9 cellular contexts compared by ENCODE assay signal in the genomic region with DNA sequence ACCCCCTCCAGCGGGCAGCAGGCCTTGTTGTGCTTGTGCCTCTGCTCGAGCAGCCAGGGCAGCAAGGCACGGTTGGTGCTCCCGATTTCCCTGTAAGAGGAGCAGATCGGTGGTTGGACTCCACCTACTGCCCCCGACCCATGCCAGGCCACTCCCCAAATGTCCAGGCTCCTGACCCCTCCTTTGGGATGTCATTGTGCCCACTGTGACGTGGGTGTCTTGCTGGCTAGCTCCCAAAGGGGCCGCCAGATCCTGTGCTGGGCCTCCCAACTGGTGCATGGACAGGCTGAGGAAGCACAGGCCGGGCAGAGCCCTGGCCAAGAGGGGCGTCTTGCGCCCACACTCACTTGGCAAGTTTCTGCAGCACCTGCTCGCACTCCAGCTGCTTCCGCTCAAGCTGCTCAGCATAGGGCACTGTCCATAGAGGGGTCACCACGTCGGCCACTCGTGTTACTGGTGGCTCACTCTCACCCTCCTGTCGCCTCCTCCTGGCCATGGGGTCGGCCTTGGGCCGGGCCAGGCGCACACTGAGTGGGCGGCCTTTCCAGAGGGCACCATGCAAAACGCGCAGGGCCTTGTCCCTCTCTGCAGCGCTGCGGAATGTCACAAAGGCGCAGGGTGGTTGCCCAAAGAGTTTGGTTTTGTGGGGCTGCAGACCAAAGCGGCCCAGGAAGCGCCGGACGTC. TPM values are rescaled to one million over a fixed set of nuclear protein-coding genes. Genes with fewer than 3 reads are reported as not detected.
DNase-seq lines count a peak whose midpoint lies in the region; ATAC-seq, FAIRE-seq and TF ChIP-seq lines count a peak whose summit lies in the region.
"Had no signal": no experiment of that assay in that cellular context is flagged by ENCODE, and none has a peak within 500 bp of the region (broad histone marks: within the 10 kb centered on the region; RNA-seq: fewer than 3 reads in every experiment).

A gene (plus strand): TSS at position 414 of the 685 bp plus-strand sequence. CDS start 81 bp downstream, at position 495.

- H3K36me3 ChIP-seq in bronchial epithelial cell (ENCODE audit: control insufficient read depth, insufficient read depth, low read length) (peaks cover 38% of the 10 kb centered on the region), thyroid gland (peaks cover 26 to 42% of the 10 kb centered on the region in 2 donors)

- peaks cover 40% of the 10 kb centered on the region for H3K36me3 Mint-ChIP-seq in activated CD8-positive, alpha-beta memory T cell treated with anti-CD3 and anti-CD28 coated beads, Interleukin-2, amount 10 ng/mL, durations not matched to agents 7 days and 5 days

- 64 to 69% methylated on average over 29 to 30 of the region's 30 CpGs for WGBS in lower leg skin, 2 donors
- 76 to 77% methylated on average over 20 to 22 of the region's 30 CpGs for WGBS in thyroid gland, 2 donors

- H3K27ac Mint-ChIP-seq in activated CD8-positive, alpha-beta memory T cell treated with anti-CD3 and anti-CD28 coated beads, Interleukin-2, amount 10 ng/mL, durations not matched to agents 7 days and 5 days: peak within 1 kb of the TSS; percentile 91

- peak within 1 kb of the TSS; percentile 89 for H3K4me3 Mint-ChIP-seq in activated CD8-positive, alpha-beta memory T cell treated with anti-CD3 and anti-CD28 coated beads, Interleukin-2, amount 10 ng/mL, durations not matched to agents 7 days and 5 days

- H3K27me3 Mint-ChIP-seq in activated CD8-positive, alpha-beta memory T cell treated with anti-CD3 and anti-CD28 coated beads, Interleukin-2, amount 10 ng/mL, durations not matched to agents 7 days and 5 days: no peaks in the 10 kb centered on the region

- CTCF ChIA-PET in activated CD8-positive, alpha-beta memory T cell treated with anti-CD3 and anti-CD28 coated beads, Interleukin-2, amount 10 ng/mL, durations not matched to agents 7 days and 5 days (lab: Charles Lee): interaction anchor here (2.2 to 2.6 kb wide), 2 partner anchors 13 to 14 kb away, joined by 9 to 17 read pairs; no protein-coding TSS in a partner anchor

- peaks cover 67% of the 10 kb centered on the region for H3K4me1 Mint-ChIP-seq in activated CD8-positive, alpha-beta memory T cell treated with anti-CD3 and anti-CD28 coated beads, Interleukin-2, amount 10 ng/mL, durations not matched to agents 7 days and 5 days

- H3K4me3 ChIP-seq in bronchial epithelial cell (ENCODE audit: low read depth, low read length) (peak within 1 kb of the TSS; percentile 97), lower leg skin (ENCODE audit: low read depth, poor library complexity, severe bottlenecking) (peak within 1 kb of the TSS; percentile 78), thyroid gland (replicated peaks in 1 of 3) (peak within 1 kb of the TSS; percentile 62 to 73 (median 69))

- no peak for FAIRE-seq in bronchial epithelial cell (lab: Jason Lieb, UNC)
- FAIRE-seq: islet of Langerhans had no signal

- no peak for DNase-seq in activated CD8-positive, alpha-beta memory T cell treated with anti-CD3 and anti-CD28 coated beads, Interleukin-2, amount 10 ng/mL, durations not matched to agents 7 days and 5 days
- no peak for DNase-seq in activated CD8-positive, alpha-beta memory T cell treated with anti-CD3 and anti-CD28 coated beads for 24 hours
- DNase-seq in bronchial epithelial cell (ENCODE audit: low read depth) (no peak), lower leg skin (ENCODE audit: low spot score in 2 of 2) (no peak), thyroid gland (no peak), NCI-H1048 (lab: John Stamatoyannopoulos, UW) (no peak), inferior parietal cortex (ENCODE audit: extremely low spot score) (no peak)

- H3K9me3 Mint-ChIP-seq in activated CD8-positive, alpha-beta memory T cell treated with anti-CD3 and anti-CD28 coated beads, Interleukin-2, amount 10 ng/mL, durations not matched to agents 7 days and 5 days (ENCODE audit: low read depth): no peaks in the 10 kb centered on the region

- TF ChIP-seq CTCF in bronchial epithelial cell (IDR thresholded peaks at IDR 0.05; ENCODE audit: insufficient read depth, low read length, severe bottlenecking): no peak
- TF ChIP-seq CTCF in lower leg skin (IDR thresholded peaks at IDR 0.05): no peak
- TF ChIP-seq CTCF in thyroid gland (IDR thresholded peaks at IDR 0.05): no peak

- TF ChIP-seq POLR2A in lower leg skin (IDR thresholded peaks at IDR 0.05): no peak
- no peak for TF ChIP-seq POLR2A in thyroid gland (IDR thresholded peaks at IDR 0.05)

- H3K9me3 ChIP-seq in thyroid gland: no peaks in the 10 kb centered on the region

- H3K27me3 ChIP-seq in bronchial epithelial cell (ENCODE audit: control insufficient read depth, insufficient read depth, low read length): no peaks in the 10 kb centered on the region
- no peaks in the 10 kb centered on the region for H3K27me3 ChIP-seq in thyroid gland

- intact Hi-C loops in lower leg skin (cut with DNase I; ENCODE audit: low total_unique reads): no loop called here
- intact Hi-C loops in thyroid gland (cut with DNase I): loop anchor here (10.0 kb wide), 1 partner anchor 91 kb away; a partner anchor contains a TSS

- H3K4me1 ChIP-seq in thyroid gland: peaks cover 11 to 17% of the 10 kb centered on the region in 2 donors

- peak within 1 kb of the TSS; percentile 73 to 85 (median 77) for H3K27ac ChIP-seq in thyroid gland

- no peak for ATAC-seq in activated CD8-positive, alpha-beta memory T cell treated with anti-CD3 and anti-CD28 coated beads, Interleukin-2, amount 10 ng/mL, durations not matched to agents 7 days and 5 days
- ATAC-seq in activated CD4-positive, CD25-positive, alpha-beta regulatory T cell treated with anti-CD3 and anti-CD28 coated beads, Interleukin-2, amount 50 U/mL, for 24 hours: no peak

RNA-seq across cellular contexts. Expression of the gene that starts here (rescaled TPM):
- total RNA-seq in activated CD8-positive, alpha-beta memory T cell treated with anti-CD3 and anti-CD28 coated beads, Interleukin-2, amount 10 ng/mL, durations not matched to agents 7 days and 5 days: 100 to 1,000 TPM; 318 to 345 TPM
- total RNA-seq in bronchial epithelial cell (147 and 263 TPM in 2 replicates), lower leg skin (100 to 1,000 TPM; 104 to 159 (median 119) TPM), thyroid gland (100 to 1,000 TPM; 125 to 232 (median 173) TPM)
